In genomic region chr3:103085465-103085864, GRCh38 we compare ENCODE assay signal across 12 cellular contexts.
DNase-seq lines count a peak whose midpoint lies in the region; ATAC-seq, FAIRE-seq and TF ChIP-seq lines count a peak whose summit lies in the region.
"Had no signal": no experiment of that assay in that cellular context is flagged by ENCODE, and none has a peak within 500 bp of the region (broad histone marks: within the 10 kb centered on the region; RNA-seq: fewer than 3 reads in every experiment).

No MANE protein-coding gene starts in this region.

- H3K4me3 Mint-ChIP-seq in astrocyte (ENCODE audit: unreplicated experiment) = no peak overlapping the region
- H3K4me3 Mint-ChIP-seq: naive thymus-derived CD4-positive, alpha-beta T cell had no signal

- ATAC-seq in HG02970 (IDR thresholded peaks at IDR 0.05; ENCODE audit: low FRiP score, unreplicated experiment) = peak; percentile 68
- ATAC-seq: naive thymus-derived CD4-positive, alpha-beta T cell had no signal

- peaks cover 9% of the 10 kb centered on the region for H3K4me1 Mint-ChIP-seq in astrocyte (ENCODE audit: low read depth, unreplicated experiment)

- no peak overlapping the region for H3K27ac ChIP-seq in astrocyte (ENCODE audit: low read depth, low read length)
- H3K27ac ChIP-seq: epithelial cell of prostate, spleen had no signal

- no peak for TF ChIP-seq CTCF in astrocyte (IDR thresholded peaks at IDR 0.05; ENCODE audit: insufficient read depth, low read depth, low read length)
- no peak for TF ChIP-seq CTCF in retinal pigment epithelial cell (conservative IDR thresholded peaks at IDR 0.05; ENCODE audit: low read depth, low read length)

- H3K9me3 ChIP-seq in astrocyte (ENCODE audit: insufficient read depth, low read depth, low read length) = no peaks in the 10 kb centered on the region
- H3K9me3 ChIP-seq: spleen had no signal

- H3K4me3 ChIP-seq in astrocyte (ENCODE audit: insufficient read depth, low read depth, low read length) (no peak overlapping the region), retinal pigment epithelial cell (ENCODE audit: low read length) (no peak overlapping the region)
- H3K4me3 ChIP-seq: spleen had no signal

- H4K20me1 ChIP-seq in astrocyte (ENCODE audit: insufficient read depth, low read length) = no peaks in the 10 kb centered on the region

- H3K27me3 Mint-ChIP-seq in astrocyte (ENCODE audit: low read depth, unreplicated experiment) = no peaks in the 10 kb centered on the region
- H3K27me3 Mint-ChIP-seq: naive thymus-derived CD4-positive, alpha-beta T cell had no signal

- no peak overlapping the region for H3K9ac ChIP-seq in astrocyte (ENCODE audit: low read length)

- H3K4me1 ChIP-seq in astrocyte (ENCODE audit: insufficient read depth, low read length) = no peaks in the 10 kb centered on the region
- H3K4me1 ChIP-seq: spleen had no signal

- H2AFZ ChIP-seq in astrocyte (ENCODE audit: low read depth, low read length) = no peak overlapping the region

- no peaks in the 10 kb centered on the region for H3K79me2 ChIP-seq in astrocyte (ENCODE audit: insufficient read depth, low read length)

- H3K9me3 Mint-ChIP-seq in astrocyte (ENCODE audit: unreplicated experiment) = no peaks in the 10 kb centered on the region

- DNase-seq in GM19239 (ENCODE audit: insufficient read length, low spot score) (no peak), astrocyte (ENCODE audit: low read depth) (peak; percentile 15), retinal pigment epithelial cell (ENCODE audit: low read depth) (peak; percentile 92), NCI-H1930 (lab: John Stamatoyannopoulos, UW) (no peak), NCI-H226 (no peak), superior temporal gyrus (ENCODE audit: extremely low spot score) (no peak)
- no peak for DNase-seq in stimulated activated naive CD4-positive, alpha-beta T cell treated with Interleukin-2 at 50 U/mL for 16 hours (lab: John Stamatoyannopoulos, UW)
- DNase-seq: Kasumi-1; naive thymus-derived CD4-positive, alpha-beta T cell; spleen had no signal

- H3K36me3 ChIP-seq in astrocyte (ENCODE audit: insufficient read depth, low read length) = no peaks in the 10 kb centered on the region
- H3K36me3 ChIP-seq: spleen had no signal

- H3K27me3 ChIP-seq in astrocyte (ENCODE audit: insufficient read depth, low read length) = no peaks in the 10 kb centered on the region
- H3K27me3 ChIP-seq: spleen had no signal

- H3K36me3 Mint-ChIP-seq in astrocyte (ENCODE audit: low read depth, unreplicated experiment) = peaks cover 1% of the 10 kb centered on the region
- H3K36me3 Mint-ChIP-seq: naive thymus-derived CD4-positive, alpha-beta T cell had no signal

- no peak overlapping the region for H3K27ac Mint-ChIP-seq in astrocyte (ENCODE audit: unreplicated experiment)
- H3K27ac Mint-ChIP-seq: naive thymus-derived CD4-positive, alpha-beta T cell had no signal

- FAIRE-seq in GM19239 (lab: Jason Lieb, UNC) = peak; percentile 65
- FAIRE-seq in astrocyte (lab: Jason Lieb, UNC) = no peak

- H3K4me2 ChIP-seq in astrocyte (ENCODE audit: low read length) = no peak overlapping the region

Comparison
In these comparisons a context has a peak if more than half of its experiments do, and no peak if none do; other contexts are left out.
1. DNase-seq: peak in astrocyte (single experiment) and retinal pigment epithelial cell (single experiment); none in GM19239 (single experiment), NCI-H1930 (0 of 2), stimulated activated naive CD4-positive, alpha-beta T cell treated with Interleukin-2 at 50 U/mL for 16 hours (single experiment), NCI-H226 (single experiment) and superior temporal gyrus (single experiment).